ENCODE assay signal across 9 cellular contexts in genomic region chr9:130448035-130448624, GRCh38. TPM values are rescaled to one million over a fixed set of nuclear protein-coding genes. Genes with fewer than 3 reads are reported as not detected.
DNase-seq lines count a peak whose midpoint lies in the region; ATAC-seq and TF ChIP-seq lines count a peak whose summit lies in the region.
"Had no signal": no experiment of that assay in that cellular context is flagged by ENCODE, and none has a peak within 500 bp of the region (broad histone marks: within the 10 kb centered on the region; RNA-seq: fewer than 3 reads in every experiment).

No MANE protein-coding gene starts in this region.

- TF ChIP-seq CTCF in tibial artery (IDR thresholded peaks at IDR 0.05) = no peak

- peaks cover 46% of the 10 kb centered on the region for H3K27me3 Mint-ChIP-seq in T-helper 17 cell

- H3K27me3 ChIP-seq in HUES6 (ENCODE audit: control insufficient read depth, insufficient read depth, low read length) = peaks cover 21% of the 10 kb centered on the region
- H3K27me3 ChIP-seq in iPS-20b (ENCODE audit: insufficient read depth, low read length) = peaks cover 42% of the 10 kb centered on the region
- no peaks in the 10 kb centered on the region for H3K27me3 ChIP-seq in tibial artery

- intact Hi-C loops in tibial artery (cut with DNase I; ENCODE audit: low total_unique reads) = no loop called here

- no peak overlapping the region for H3K4me3 ChIP-seq in HUES6 (ENCODE audit: low read depth, low read length)
- H3K4me3 ChIP-seq in iPS-20b (ENCODE audit: low read length) = peak overlapping the region; percentile 64; the same call in 1 of the 2 replicates
- H3K4me3 ChIP-seq in tibial artery = no peak overlapping the region

- H3K4me3 Mint-ChIP-seq in T-helper 17 cell = no peak overlapping the region
- H3K4me3 Mint-ChIP-seq: nephron progenitor cell had no signal

- peaks cover 15% of the 10 kb centered on the region for H3K4me1 Mint-ChIP-seq in T-helper 17 cell

- H3K27ac Mint-ChIP-seq in T-helper 17 cell = no peak overlapping the region
- H3K27ac Mint-ChIP-seq: nephron progenitor cell had no signal

- H3K9me3 ChIP-seq in HUES6 (ENCODE audit: control insufficient read depth, insufficient read depth, low read depth, low read length) (no peaks in the 10 kb centered on the region), iPS-20b (ENCODE audit: insufficient read depth, low read depth, low read length) (no peaks in the 10 kb centered on the region), tibial artery (no peaks in the 10 kb centered on the region), T-helper 17 cell (ENCODE audit: control insufficient read depth, low read length, poor library complexity, severe bottlenecking) (no peaks in the 10 kb centered on the region)

- DNase-seq in CMK (ENCODE audit: low read depth) = peak; percentile 22
- peak; percentile 84 for DNase-seq in SKM-1 treated with dmso at 0.1 percent for 144 hours (lab: John Stamatoyannopoulos, UW; ENCODE audit: unreplicated experiment)
- DNase-seq in tibial artery = no peak
- no peak for DNase-seq in T-helper 17 cell
- no peak for DNase-seq in HuH-7 (ENCODE audit: low spot score)
- DNase-seq: nephron progenitor cell had no signal

- H3K27ac ChIP-seq in HUES6 (ENCODE audit: low read depth, low read length) (peak overlapping the region; percentile 49; the same call in 1 of the 2 replicates), iPS-20b (ENCODE audit: low read length) (no peak overlapping the region), tibial artery (no peak overlapping the region)

- no peak for ATAC-seq in GM19452 (IDR thresholded peaks at IDR 0.05; ENCODE audit: unreplicated experiment)
- no peak for ATAC-seq in T-helper 17 cell

- H3K36me3 Mint-ChIP-seq in T-helper 17 cell (ENCODE audit: low read depth) = peaks cover 2% of the 10 kb centered on the region

- H3K4me1 ChIP-seq in HUES6 (ENCODE audit: control insufficient read depth, insufficient read depth, low read length) (peaks cover 52% of the 10 kb centered on the region), iPS-20b (ENCODE audit: insufficient read depth, low read length) (peaks cover 25% of the 10 kb centered on the region), tibial artery (peaks cover 0 to 72% (median 58%) of the 10 kb centered on the region in 4 donors)

- peak overlapping the region; percentile 76 for H3K9ac ChIP-seq in HUES6 (ENCODE audit: low read length)
- H3K9ac ChIP-seq in iPS-20b (ENCODE audit: low read depth, low read length) = peak overlapping the region; percentile 60; the same call in 1 of the 2 replicates

- peaks cover 8% of the 10 kb centered on the region; the same call in 1 of the 2 replicates for H3K36me3 ChIP-seq in HUES6 (ENCODE audit: control insufficient read depth, insufficient read depth, low read length)
- no peaks in the 10 kb centered on the region for H3K36me3 ChIP-seq in iPS-20b (ENCODE audit: insufficient read depth, low read depth, low read length)
- H3K36me3 ChIP-seq in tibial artery = no peaks in the 10 kb centered on the region

RNA-seq across cellular contexts. Expression of gene ASS1, which starts 3.4 kb away (rescaled TPM):
- total RNA-seq in T-helper 17 cell = not detected

Comparison
In these comparisons a context has a peak if more than half of its experiments do, and no peak if none do; other contexts are left out.
1. DNase-seq: peak in CMK (single experiment) and SKM-1 treated with dmso at 0.1 percent for 144 hours (single experiment); none in tibial artery (0 of 2), T-helper 17 cell (0 of 3) and HuH-7 (single experiment).